In genomic region chr11:116276051-116277044, GRCh38 we compare ENCODE assay signal across 8 cellular contexts.
DNase-seq lines count a peak whose midpoint lies in the region; ATAC-seq and TF ChIP-seq lines count a peak whose summit lies in the region.

No MANE protein-coding gene starts in this region.

- DNase-seq in COLO668 (lab: John Stamatoyannopoulos, UW; ENCODE audit: unreplicated experiment) (peak; percentile 79), SHP77 treated with DMSO at 0.1 percent for 48 hours (lab: John Stamatoyannopoulos, UW) (peak; percentile 41), head of caudate nucleus (peak in 41 of 42 donors; percentile 41 to 90 (median 75)), trophoblast cell (peak; percentile 84 to 93), ureter (ENCODE audit: low spot score) (peak; percentile 67)
- peak; percentile 72 for DNase-seq in activated naive CD4-positive, alpha-beta T cell treated with Interleukin-2 at 50 U/mL for 16 hours

- H3K4me2 ChIP-seq in trophoblast cell (ENCODE audit: low read length) = peak overlapping the region; percentile 59

- no peak for TF ChIP-seq EP300 in Ishikawa (IDR thresholded peaks at IDR 0.05; ENCODE audit: borderline replicate concordance)

- WGBS in trophoblast cell (ENCODE audit: extremely low coverage, insufficient coverage, insufficient read length) = no CpG with 5 or more reads among the region's 40 CpGs

- H2BK5ac ChIP-seq in trophoblast cell (ENCODE audit: low read depth, low read length, poor library complexity) = no peak overlapping the region

- H3K4me1 ChIP-seq in trophoblast cell (ENCODE audit: control insufficient read depth in 1 of 2, insufficient read depth in 2 of 2, low read length in 2 of 2) = peaks cover 7 to 15% of the 10 kb centered on the region in 2 experiments

- H3K9ac ChIP-seq in trophoblast cell (ENCODE audit: low read length) = no peak overlapping the region

- no peak overlapping the region for H3K27ac ChIP-seq in trophoblast cell (ENCODE audit: low read depth, low read length)

- intact Hi-C loops in head of caudate nucleus (cut with DNase I) = no loop called here

- peak overlapping the region; percentile 10 for H4K8ac ChIP-seq in trophoblast cell (ENCODE audit: low read depth, low read length)

- peak overlapping the region; percentile 20 for H2BK12ac ChIP-seq in trophoblast cell (ENCODE audit: low read length)

- H3K9me3 ChIP-seq in trophoblast cell (ENCODE audit: insufficient read depth, low read depth, low read length) = no peaks in the 10 kb centered on the region

- peaks cover 2% of the 10 kb centered on the region for H3K79me1 ChIP-seq in trophoblast cell (ENCODE audit: low read length)

- peak overlapping the region; percentile 43 for H3K14ac ChIP-seq in trophoblast cell (ENCODE audit: low read length)

- no peak overlapping the region for H4K12ac ChIP-seq in trophoblast cell (ENCODE audit: low read depth, low read length)

- no peak overlapping the region for H2AFZ ChIP-seq in trophoblast cell (ENCODE audit: insufficient read depth, low read length, poor library complexity)

- H4K91ac ChIP-seq in trophoblast cell (ENCODE audit: low read depth, low read length) = peak overlapping the region; percentile 20

- ATAC-seq in GM21390 (IDR thresholded peaks at IDR 0.05; ENCODE audit: unreplicated experiment) = peak; percentile 91

- H3K18ac ChIP-seq in trophoblast cell (ENCODE audit: low read length) = peak overlapping the region; percentile 45

- H3K27me3 ChIP-seq in trophoblast cell (ENCODE audit: insufficient read depth, low read length) = no peaks in the 10 kb centered on the region

- no peak overlapping the region for H3K23ac ChIP-seq in trophoblast cell (ENCODE audit: low read length)

- H3K36me3 ChIP-seq in trophoblast cell (ENCODE audit: control insufficient read depth in 1 of 2, insufficient read depth in 2 of 2, low read length in 2 of 2) = no peaks in the 10 kb centered on the region

- no peak overlapping the region for H3K4ac ChIP-seq in trophoblast cell (ENCODE audit: low read depth, low read length)

- no peaks in the 10 kb centered on the region for H3K79me2 ChIP-seq in trophoblast cell (ENCODE audit: control insufficient read depth, insufficient read depth, low read length, poor library complexity)

- H2AK5ac ChIP-seq in trophoblast cell (ENCODE audit: low read length) = no peak overlapping the region

- peak; percentile 74 for TF ChIP-seq RAD21 in Ishikawa (IDR thresholded peaks at IDR 0.05; ENCODE audit: low read depth)

- H2BK120ac ChIP-seq in trophoblast cell (ENCODE audit: insufficient read depth, low read length, poor library complexity) = peak overlapping the region; percentile 22

- peak overlapping the region; percentile 44 for H3K4me3 ChIP-seq in trophoblast cell (ENCODE audit: low read depth, low read length)

TF ChIP-seq in Ishikawa, 13 proteins besides CTCF, POLR2A, EP300 and RAD21:
- TF ChIP-seq CEBPB (IDR thresholded peaks at IDR 0.05) (no peak), ZBTB7A (IDR thresholded peaks at IDR 0.05; ENCODE audit: low read depth) (no peak), REST (IDR thresholded peaks at IDR 0.05; ENCODE audit: low read depth) (no peak), CREB1 (IDR thresholded peaks at IDR 0.05; ENCODE audit: low read depth) (no peak), YY1 (IDR thresholded peaks at IDR 0.05; ENCODE audit: low read depth) (no peak), TEAD4 (IDR thresholded peaks at IDR 0.05) (no peak), FOXM1 (IDR thresholded peaks at IDR 0.05; ENCODE audit: borderline replicate concordance, low read depth) (no peak), TAF1 (IDR thresholded peaks at IDR 0.05; ENCODE audit: low read depth) (no peak), EGR1 (IDR thresholded peaks at IDR 0.05) (no peak), NFIC (IDR thresholded peaks at IDR 0.05) (no peak), TCF12 (IDR thresholded peaks at IDR 0.05; ENCODE audit: low read depth) (no peak)
- TF ChIP-seq, protein P1, sequence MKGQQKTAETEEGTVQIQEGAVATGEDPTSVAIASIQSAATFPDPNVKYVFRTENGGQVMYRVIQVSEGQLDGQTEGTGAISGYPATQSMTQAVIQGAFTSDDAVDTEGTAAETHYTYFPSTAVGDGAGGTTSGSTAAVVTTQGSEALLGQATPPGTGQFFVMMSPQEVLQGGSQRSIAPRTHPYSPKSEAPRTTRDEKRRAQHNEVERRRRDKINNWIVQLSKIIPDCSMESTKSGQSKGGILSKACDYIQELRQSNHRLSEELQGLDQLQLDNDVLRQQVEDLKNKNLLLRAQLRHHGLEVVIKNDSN (IDR thresholded peaks at IDR 0.05) = no peak
- TF ChIP-seq, protein P2, sequence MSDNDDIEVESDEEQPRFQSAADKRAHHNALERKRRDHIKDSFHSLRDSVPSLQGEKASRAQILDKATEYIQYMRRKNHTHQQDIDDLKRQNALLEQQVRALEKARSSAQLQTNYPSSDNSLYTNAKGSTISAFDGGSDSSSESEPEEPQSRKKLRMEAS (IDR thresholded peaks at IDR 0.05) = no peak
